ENCODE assay signal across 8 cellular contexts in genomic region chr19:15464394-15465385, GRCh38. TPM values are rescaled to one million over a fixed set of nuclear protein-coding genes. Genes with fewer than 3 reads are reported as not detected.
A peak's percentile ranks its signal among the peaks of the same experiment; 100 is the strongest.
DNase-seq lines count a peak whose midpoint lies in the region; ATAC-seq, FAIRE-seq and TF ChIP-seq lines count a peak whose summit lies in the region.

Gene RASAL3 (minus strand): TSS chr19:15464544. CDS start chr19:15464358, 186 bp downstream.

- TF ChIP-seq EP300 in GM12878 (IDR thresholded peaks at IDR 0.05; ENCODE audit: borderline replicate concordance in 1 of 2, control insufficient read depth in 1 of 2, low read depth in 2 of 2, low read length in 2 of 2) = no peak

- H3K4me2 ChIP-seq in GM23338 = peak within 1 kb of the TSS; percentile 74
- H3K4me2 ChIP-seq in GM12878 (ENCODE audit: control insufficient read depth, insufficient read depth) = peak within 1 kb of the TSS; percentile 92
- H3K4me2 ChIP-seq in osteoblast (ENCODE audit: insufficient read depth, low read length) = no peak within 1 kb of the TSS
- H3K4me2 ChIP-seq in mammary epithelial cell (ENCODE audit: insufficient read depth, low read depth, low read length) = no peak within 1 kb of the TSS

- no peak for FAIRE-seq in GM12878 (lab: Jason Lieb, UNC)

- POLR2A ChIA-PET in GM12878 (lab: Charles Lee) = interaction anchor here (0.6 to 1.8 kb wide), 5 partner anchors 15 to 90 kb away, joined by 3 to 10 read pairs (median 3); partner anchors contain the start of genes AKAP8L and WIZ

- H3K36me3 ChIP-seq in GM23338 (ENCODE audit: insufficient read depth) = no peaks in the 10 kb centered on the region
- peaks cover 7 to 12% of the 10 kb centered on the region in 2 experiments for H3K36me3 ChIP-seq in GM12878 (ENCODE audit: control insufficient read depth in 2 of 2, insufficient read depth in 2 of 2, low read length in 1 of 2)
- H3K36me3 ChIP-seq in osteoblast (ENCODE audit: insufficient read depth, low read length) = no peaks in the 10 kb centered on the region
- no peaks in the 10 kb centered on the region for H3K36me3 ChIP-seq in aorta (ENCODE audit: control insufficient read depth in 1 of 2, insufficient read depth in 2 of 2, low read length in 1 of 2)
- no peaks in the 10 kb centered on the region for H3K36me3 ChIP-seq in mammary epithelial cell (ENCODE audit: insufficient read depth, low read length)

- SMC1A ChIA-PET in GM12878 (lab: Charles Lee; ENCODE audit: uncharacterized antibody, unreplicated experiment) = interaction anchor here (1.3 to 6.0 kb wide), 2 partner anchors 15 to 46 kb away, joined by 4 to 26 read pairs; partner anchors contain the start of genes AKAP8L and PGLYRP2

- H3K79me2 ChIP-seq in GM23338 (replicated peaks; ENCODE audit: insufficient read depth) (no peaks in the 10 kb centered on the region), GM12878 (ENCODE audit: control insufficient read depth, insufficient read depth, low read length) (peaks cover 20% of the 10 kb centered on the region), osteoblast (ENCODE audit: insufficient read depth, low read length) (no peaks in the 10 kb centered on the region), mammary epithelial cell (ENCODE audit: insufficient read depth, low read length) (no peaks in the 10 kb centered on the region)

- H3K9me2 ChIP-seq in GM23338 (ENCODE audit: insufficient read depth) = no peaks in the 10 kb centered on the region

- H3K27ac ChIP-seq in GM23338 (ENCODE audit: low read depth) (no peak within 1 kb of the TSS), GM12878 (ENCODE audit: control insufficient read depth, insufficient read depth) (peak within 1 kb of the TSS; percentile 80), osteoblast (ENCODE audit: low read depth, low read length) (no peak within 1 kb of the TSS), aorta (ENCODE audit: low read depth in 1 of 2, low read length in 2 of 2) (no peak within 1 kb of the TSS), mammary epithelial cell (ENCODE audit: insufficient read depth, low read depth, low read length) (no peak within 1 kb of the TSS)

- WGBS in GM12878 (ENCODE audit: insufficient coverage, insufficient replicate concordance, low lambda C conversion rate, missing lambda C conversion rate) = 20% methylated on average over 17 of the region's 17 CpGs
- 33 to 34% methylated on average over 17 of the region's 17 CpGs for WGBS in aorta, 2 donors
- 33% methylated on average over 12 of the region's 17 CpGs for WGBS in mammary epithelial cell (ENCODE audit: low coverage, missing lambda C conversion rate)

- dilution Hi-C loops in mammary epithelial cell (cut with HindIII; ENCODE audit: low sequenced_read_pairs) = loop anchor here (5.0 kb wide), 2 partner anchors 57 to 88 kb away; no protein-coding TSS in a partner anchor

- CTCF ChIA-PET in GM12878 (lab: Yijun Ruan, JAX) (interaction anchor here (0.6 to 1.5 kb wide), 3 partner anchors 52 to 1047 kb away, joined by 3 to 6 read pairs (median 4); no protein-coding TSS in a partner anchor), Calu3 (lab: Charles Lee) (interaction anchor here (0.6 kb wide), 1 partner anchor 1804 kb away, joined by 3 read pairs; no protein-coding TSS in a partner anchor), mammary epithelial cell (lab: Charles Lee; ENCODE audit: low non-redundant PET) (no interaction called here)

- in situ Hi-C loops in GM12878 (cut with MboI) = no loop called here
- in situ Hi-C loops in mammary epithelial cell (cut with MboI; ENCODE audit: low sequenced_read_pairs in 2 of 2) = no loop called here

- H3K27ac Mint-ChIP-seq in GM23338 (no peak within 1 kb of the TSS), Calu3 (ENCODE audit: unreplicated experiment) (no peak within 1 kb of the TSS)
- H3K27ac Mint-ChIP-seq in T-helper 2 cell treated with Interferon-gamma antibody and Interleukin-4, amounts not matched to agents 5 μg/mL and 100 μg/mL, for 36 hours = peak within 1 kb of the TSS; percentile 88

- intact Hi-C loops in GM12878 (cut with micrococcal nuclease; ENCODE audit: unreplicated experiment) (loop anchor here (5.0 to 10.0 kb wide), 3 partner anchors 50 to 93 kb away; partner anchors contain the start of genes AKAP8 and AKAP8L), aorta (cut with DNase I) (loop anchor here in 1 of 2 donors (5.0 kb wide), 1 partner anchor 88 kb away; no protein-coding TSS in a partner anchor), Calu3 (cut with micrococcal nuclease; ENCODE audit: unreplicated experiment) (no loop called here), mammary epithelial cell (cut with micrococcal nuclease) (no loop called here)

- TF ChIP-seq RAD21 in GM12878 (IDR thresholded peaks at IDR 0.05; ENCODE audit: insufficient read depth, low read depth, low read length) = no peak

- H3K9ac ChIP-seq in GM12878 (ENCODE audit: control insufficient read depth, insufficient read depth, low read length) (peak within 1 kb of the TSS; percentile 69), mammary epithelial cell (ENCODE audit: insufficient read depth, low read length) (no peak within 1 kb of the TSS)

- H3K4me3 ChIP-seq in GM23338 (peak within 1 kb of the TSS; percentile 50), GM12878 (peak within 1 kb of the TSS; percentile 93), osteoblast (ENCODE audit: insufficient read depth, low read length) (no peak within 1 kb of the TSS), aorta (ENCODE audit: low read length in 2 of 2) (no peak within 1 kb of the TSS), mammary epithelial cell (replicated peaks in 1 of 3; ENCODE audit: insufficient read depth in 1 of 3, low read depth in 2 of 3, low read length in 3 of 3) (no peak within 1 kb of the TSS)

- no peaks in the 10 kb centered on the region; the same call in 1 of the 2 replicates for H3K4me1 ChIP-seq in GM23338 (ENCODE audit: insufficient read depth)
- H3K4me1 ChIP-seq in GM12878 (ENCODE audit: control insufficient read depth, insufficient read depth, low read length) = peaks cover 22% of the 10 kb centered on the region
- H3K4me1 ChIP-seq in osteoblast (ENCODE audit: insufficient read depth, low read length) = peaks cover 6% of the 10 kb centered on the region
- no peaks in the 10 kb centered on the region for H3K4me1 ChIP-seq in aorta (ENCODE audit: control insufficient read depth in 1 of 2, insufficient read depth in 2 of 2, low read length in 2 of 2)
- H3K4me1 ChIP-seq in mammary epithelial cell (ENCODE audit: insufficient read depth, low read length) = no peaks in the 10 kb centered on the region

- RAD21 ChIA-PET in GM12878 (lab: Charles Lee; ENCODE audit: unreplicated experiment) = interaction anchor here (0.6 to 2.3 kb wide), 3 partner anchors 32 to 288 kb away, joined by 3 to 10 read pairs (median 5); partner anchors contain the start of gene AKAP8L

- peak within 1 kb of the TSS; percentile 97 for H2AFZ ChIP-seq in GM23338
- H2AFZ ChIP-seq in GM12878 (ENCODE audit: control insufficient read depth, low read depth, low read length) = peak within 1 kb of the TSS; percentile 79
- no peak within 1 kb of the TSS for H2AFZ ChIP-seq in osteoblast (ENCODE audit: low read length)
- H2AFZ ChIP-seq in mammary epithelial cell (ENCODE audit: low read depth, low read length) = no peak within 1 kb of the TSS

- TF ChIP-seq CTCF in GM23338 (conservative IDR thresholded peaks at IDR 0.05; ENCODE audit: low read depth in 2 of 2) (no peak), GM12878 (IDR thresholded peaks at IDR 0.05 in 2 of 3, conservative IDR thresholded peaks at IDR 0.05 in 1 of 3; ENCODE audit: control insufficient read depth in 2 of 3, extremely low read depth in 1 of 3, insufficient read depth in 1 of 3, low read depth in 3 of 3, low read length in 3 of 3) (no peak), osteoblast (IDR thresholded peaks at IDR 0.05; ENCODE audit: extremely low read depth, low read depth, low read length) (no peak), Calu3 (IDR thresholded peaks at IDR 0.05; ENCODE audit: unreplicated experiment) (no peak), mammary epithelial cell (conservative IDR thresholded peaks at IDR 0.05 in 1 of 2, IDR thresholded peaks at IDR 0.05 in 1 of 2; ENCODE audit: extremely low read depth in 1 of 2, insufficient read depth in 1 of 2, low read depth in 1 of 2, low read length in 2 of 2) (no peak)

- H3K27me3 Mint-ChIP-seq in GM23338 (ENCODE audit: insufficient read depth, low read depth, poor library complexity) = peaks cover 38% of the 10 kb centered on the region
- H3K27me3 Mint-ChIP-seq in T-helper 2 cell treated with Interferon-gamma antibody and Interleukin-4, amounts not matched to agents 5 μg/mL and 100 μg/mL, for 36 hours (ENCODE audit: low read depth) = peaks cover 9% of the 10 kb centered on the region
- peaks cover 39% of the 10 kb centered on the region for H3K27me3 Mint-ChIP-seq in Calu3 (ENCODE audit: unreplicated experiment)

- no peaks in the 10 kb centered on the region; the same call in 1 of the 2 replicates for H3F3A ChIP-seq in GM23338 (replicated peaks; ENCODE audit: low read depth)

- no peaks in the 10 kb centered on the region for H3K36me3 Mint-ChIP-seq in GM23338 (ENCODE audit: low read depth)
- peaks cover 42% of the 10 kb centered on the region for H3K36me3 Mint-ChIP-seq in T-helper 2 cell treated with Interferon-gamma antibody and Interleukin-4, amounts not matched to agents 5 μg/mL and 100 μg/mL, for 36 hours (ENCODE audit: low read depth)
- H3K36me3 Mint-ChIP-seq in Calu3 (ENCODE audit: insufficient read depth, unreplicated experiment) = no peaks in the 10 kb centered on the region

- H3K4me3 Mint-ChIP-seq in GM23338 (no peak within 1 kb of the TSS), Calu3 (ENCODE audit: low read depth, unreplicated experiment) (no peak within 1 kb of the TSS)
- H3K4me3 Mint-ChIP-seq in T-helper 2 cell treated with Interferon-gamma antibody and Interleukin-4, amounts not matched to agents 5 μg/mL and 100 μg/mL, for 36 hours = peak within 1 kb of the TSS; percentile 92

- H4K20me1 ChIP-seq in GM23338 (replicated peaks; ENCODE audit: insufficient read depth) (no peaks in the 10 kb centered on the region), GM12878 (ENCODE audit: control insufficient read depth, insufficient read depth) (no peaks in the 10 kb centered on the region; the same call in 1 of the 2 replicates), osteoblast (ENCODE audit: insufficient read depth, low read length) (no peaks in the 10 kb centered on the region), mammary epithelial cell (ENCODE audit: insufficient read depth, low read length) (no peaks in the 10 kb centered on the region)

- peak; percentile 53; the same call in 1 of the 2 replicates for TF ChIP-seq POLR2A in GM12878 (IDR thresholded peaks at IDR 0.05; ENCODE audit: low read depth, low read length)

- no peaks in the 10 kb centered on the region for H3K9me3 ChIP-seq in GM12878 (replicated peaks; ENCODE audit: control insufficient read depth, insufficient read depth, low read length)
- no peaks in the 10 kb centered on the region for H3K9me3 ChIP-seq in osteoblast (ENCODE audit: low read depth, low read length)
- no peaks in the 10 kb centered on the region for H3K9me3 ChIP-seq in aorta (ENCODE audit: control insufficient read depth, low read length)
- H3K9me3 ChIP-seq in mammary epithelial cell (replicated peaks; ENCODE audit: insufficient read depth, low read length) = no peaks in the 10 kb centered on the region

- peak; percentile 49 for DNase-seq in GM23338 (ENCODE audit: low spot score)
- peak; percentile 50 for DNase-seq in T-helper 2 cell treated with Interferon-gamma antibody and Interleukin-4, amounts not matched to agents 5 μg/mL and 100 μg/mL, for 36 hours (ENCODE audit: low spot score)
- DNase-seq in GM12878 (ENCODE audit: low read depth, low spot score) = peak; percentile 51
- peak; percentile 41 for DNase-seq in osteoblast (ENCODE audit: insufficient read length, low spot score, missing footprints)
- DNase-seq in aorta = peak; percentile 23 to 63
- no peak for DNase-seq in Calu3
- no peak for DNase-seq in LoVo (ENCODE audit: low spot score)
- DNase-seq in mammary epithelial cell = no peak

- H3K4me1 Mint-ChIP-seq in GM23338 (peaks cover 5% of the 10 kb centered on the region; the same call in 2 of the 3 replicates), Calu3 (ENCODE audit: low read depth, unreplicated experiment) (no peaks in the 10 kb centered on the region)
- H3K4me1 Mint-ChIP-seq in T-helper 2 cell treated with Interferon-gamma antibody and Interleukin-4, amounts not matched to agents 5 μg/mL and 100 μg/mL, for 36 hours (ENCODE audit: low read depth) = peaks cover 58% of the 10 kb centered on the region

- H3K9me3 Mint-ChIP-seq in GM23338 (peaks cover 6% of the 10 kb centered on the region; the same call in 1 of the 3 replicates), Calu3 (ENCODE audit: low read depth, unreplicated experiment) (no peaks in the 10 kb centered on the region)
- no peaks in the 10 kb centered on the region for H3K9me3 Mint-ChIP-seq in T-helper 2 cell treated with Interferon-gamma antibody and Interleukin-4, amounts not matched to agents 5 μg/mL and 100 μg/mL, for 36 hours

- peaks cover 57% of the 10 kb centered on the region for H3K27me3 ChIP-seq in GM23338 (ENCODE audit: insufficient read depth)
- no peaks in the 10 kb centered on the region for H3K27me3 ChIP-seq in GM12878 (replicated peaks in 1 of 2; ENCODE audit: control insufficient read depth in 2 of 2, insufficient read depth in 2 of 2, low read length in 1 of 2)
- H3K27me3 ChIP-seq in osteoblast (ENCODE audit: insufficient read depth, low read length) = peaks cover 26% of the 10 kb centered on the region
- no peaks in the 10 kb centered on the region for H3K27me3 ChIP-seq in aorta (ENCODE audit: control insufficient read depth in 1 of 2, insufficient read depth in 2 of 2, low read length in 1 of 2)
- peaks cover 6% of the 10 kb centered on the region for H3K27me3 ChIP-seq in mammary epithelial cell (ENCODE audit: insufficient read depth, low read length)

- ATAC-seq in GM23338 = peak; percentile 69
- peak; percentile 82 for ATAC-seq in GM12878
- ATAC-seq in aorta (ENCODE audit: low FRiP score) = no peak

- BruUV-seq in GM12878 (replicated peaks; lab: Mats Ljungman, UMichigan) (TSS peak; percentile 94), Calu3 (replicated peaks; lab: Mats Ljungman, UMichigan) (no TSS peak), mammary epithelial cell (replicated peaks; lab: Mats Ljungman, UMichigan) (no TSS peak)

RNA-seq across cellular contexts. Expression of gene RASAL3, which starts in this region (rescaled TPM):
- 1.3 and 1.9 TPM in 2 replicates for total RNA-seq in GM23338 (2014; rRNA removed; shearing (Covaris generic))
- polyA plus RNA-seq in GM23338 (2016; fragmentation: Nextera tagmentation; extraction: Ambion mirVana) = 1.6 and 1.8 TPM in 2 replicates
- total RNA-seq in GM12878 (2013; cell fraction: nucleolus; rRNA removed) = 25.7 and 51.6 TPM in 2 replicates
- total RNA-seq in GM12878 (2014; rRNA removed) = 35.0 and 48.9 TPM in 2 replicates
- total RNA-seq in GM12878 (2014; rRNA removed; fragmentation: Illumina TruSeq; extraction: Trizol) = 17.7 and 19.8 TPM in 2 replicates
- total RNA-seq in GM12878 (2021) = 78.5 and 81.3 TPM in 2 replicates
- polyA plus RNA-seq in GM12878 (2011; ENCODE audit: low read depth) = 14.5 TPM
- 14.8 and 25.3 TPM in 2 replicates for polyA plus RNA-seq in GM12878 (2011; rRNA removed)
- polyA plus RNA-seq in GM12878 (2011; cell fraction: cytosol; rRNA removed) = 24.2 and 34.9 TPM in 2 replicates
- polyA plus RNA-seq in GM12878 (2011; cell fraction: nucleus; rRNA removed) = 162 and 199 TPM in 2 replicates
- polyA plus RNA-seq in GM12878 (2012) = 46.0 and 47.3 TPM in 2 replicates
- polyA plus RNA-seq in GM12878 (2014; fragmentation: Illumina TruSeq; extraction: Trizol) = 6.6 and 21.1 TPM in 2 replicates
- polyA plus RNA-seq in GM12878 (2014; fragmentation: Nextera tagmentation; extraction: Ambion mirVana) = 1 to 10 TPM; 1.7 to 9.4 TPM
- polyA plus RNA-seq in GM12878 (2014; rRNA removed) = 46.9 and 58.2 TPM in 2 replicates
- 10 to 100 TPM in 1 of 2 experiments, 1 to 10 TPM in 1; 6.7 to 42.3 TPM for polyA plus RNA-seq in GM12878 (2016; fragmentation: Nextera tagmentation; extraction: Ambion mirVana)
- 30.4 and 38.9 TPM in 2 replicates for polyA minus RNA-seq in GM12878 (2011; rRNA and poly(A)+ RNA removed)
- 16.8 and 18.5 TPM in 2 replicates for polyA minus RNA-seq in GM12878 (2011; cell fraction: cytosol; rRNA and poly(A)+ RNA removed)
- polyA minus RNA-seq in GM12878 (2011; cell fraction: nucleus; rRNA and poly(A)+ RNA removed) = 21.5 and 29.1 TPM in 2 replicates
- total RNA-seq in osteoblast = under 0.01 TPM in 2 replicates
- total RNA-seq in aorta = 10 to 100 TPM in 1 of 2 donors, 1 to 10 TPM in 1; 6.3 to 10.9 TPM
- 1 to 10 TPM in 1 of 2 donors, under 1 TPM in 1; 0.90 to 3.3 TPM for polyA plus RNA-seq in aorta
- total RNA-seq in Calu3 (2022) = not detected in 2 replicates
- not detected for total RNA-seq in mammary epithelial cell
- not detected for polyA plus RNA-seq in mammary epithelial cell
- not detected for polyA minus RNA-seq in mammary epithelial cell

Comparison
In these comparisons a context has a peak if more than half of its experiments do, and no peak if none do; other contexts are left out.
1. Peak in DNase-seq in osteoblast; RNA of the gene not detected or under 1 TPM.
2. DNase-seq: peak in GM23338 (single experiment), T-helper 2 cell treated with Interferon-gamma antibody and Interleukin-4, amounts not matched to agents 5 μg/mL and 100 μg/mL, for 36 hours (single experiment), GM12878 (single experiment) and aorta (2 of 2); none in Calu3 (single experiment), LoVo (single experiment) and mammary epithelial cell (single experiment).
3. H2AFZ ChIP-seq: peak in GM23338 (single experiment) and GM12878 (single experiment); none in osteoblast (single experiment) and mammary epithelial cell (single experiment).
4. H3K4me2 ChIP-seq: peak in GM23338 (single experiment) and GM12878 (single experiment); none in osteoblast (single experiment) and mammary epithelial cell (single experiment).
5. H3K4me3 ChIP-seq: peak in GM23338 (single experiment) and GM12878 (single experiment); none in osteoblast (single experiment), aorta (0 of 2) and mammary epithelial cell (0 of 3).